8 cellular contexts compared by ENCODE assay signal in genomic region chr1:186155594-186155993, GRCh38.
A peak's percentile ranks its signal among the peaks of the same experiment; 100 is the strongest.
DNase-seq lines count a peak whose midpoint lies in the region; ATAC-seq and TF ChIP-seq lines count a peak whose summit lies in the region.

No MANE protein-coding gene starts in this region.

- H3K4me1 ChIP-seq in BE2C = no peaks in the 10 kb centered on the region
- peaks cover 20% of the 10 kb centered on the region for H3K4me1 ChIP-seq in SJCRH30
- H3K4me1 ChIP-seq in thyroid gland = no peaks in the 10 kb centered on the region

- DNase-seq in BE2C = no peak
- peak in 1 of 2 experiments; percentile 11 for DNase-seq in HL-60 (ENCODE audit: low read depth in 1 of 2, low spot score in 1 of 2)
- DNase-seq in SJCRH30 = peak; percentile 12 to 47
- DNase-seq in fibroblast of villous mesenchyme (ENCODE audit: low read depth) = peak; percentile 61
- DNase-seq in thyroid gland = peak in 1 of 2 donors; percentile 16
- DNase-seq in GF-D8 (lab: John Stamatoyannopoulos, UW) = no peak
- DNase-seq in NCI-H2196 (lab: John Stamatoyannopoulos, UW; ENCODE audit: unreplicated experiment) = no peak

- TF ChIP-seq CTCF in BE2C (IDR thresholded peaks at IDR 0.05; ENCODE audit: low read depth, low read length) = peak; percentile 55
- peak; percentile 31 for TF ChIP-seq CTCF in HL-60 (IDR thresholded peaks at IDR 0.05; ENCODE audit: insufficient read depth, low read length)
- peak; percentile 62 for TF ChIP-seq CTCF in fibroblast of villous mesenchyme (IDR thresholded peaks at IDR 0.05; ENCODE audit: insufficient read depth, low read depth, low read length)
- peak in 5 of 6 experiments; percentile 32 to 74 (median 61) for TF ChIP-seq CTCF in thyroid gland (IDR thresholded peaks at IDR 0.05)

- H3K36me3 ChIP-seq in BE2C (no peaks in the 10 kb centered on the region), SJCRH30 (no peaks in the 10 kb centered on the region), thyroid gland (no peaks in the 10 kb centered on the region)

- H3K9me3 ChIP-seq in BE2C (no peaks in the 10 kb centered on the region), SJCRH30 (replicated peaks) (no peaks in the 10 kb centered on the region), thyroid gland (no peaks in the 10 kb centered on the region)

- no peak overlapping the region for H3K27ac ChIP-seq in HL-60 (replicated peaks)
- H3K27ac ChIP-seq in SJCRH30 = peak overlapping the region; percentile 3; the same call in 1 of the 2 replicates
- no peak overlapping the region for H3K27ac ChIP-seq in thyroid gland

- peak; percentile 84 for ATAC-seq in GM18517 (IDR thresholded peaks at IDR 0.05; ENCODE audit: unreplicated experiment)

- no peak for TF ChIP-seq POLR2A in thyroid gland (IDR thresholded peaks at IDR 0.05)

- intact Hi-C loops in thyroid gland (cut with DNase I) = loop anchor here (5.0 kb wide), 1 partner anchor 57 kb away; no protein-coding TSS in a partner anchor

- WGBS in thyroid gland, 2 donors = 60 to 62% methylated on average over 1 of the region's 1 CpG

- H3K27me3 ChIP-seq in BE2C (no peaks in the 10 kb centered on the region), HL-60 (ENCODE audit: insufficient read depth, poor library complexity, severe bottlenecking) (no peaks in the 10 kb centered on the region), SJCRH30 (no peaks in the 10 kb centered on the region), thyroid gland (no peaks in the 10 kb centered on the region)

- H3K4me3 ChIP-seq in BE2C (ENCODE audit: low read depth, low read length) = no peak overlapping the region
- no peak overlapping the region for H3K4me3 ChIP-seq in HL-60 (replicated peaks; ENCODE audit: insufficient read depth, low read length)
- H3K4me3 ChIP-seq in SJCRH30 = no peak overlapping the region
- no peak overlapping the region for H3K4me3 ChIP-seq in fibroblast of villous mesenchyme (ENCODE audit: low read depth, low read length)
- no peak overlapping the region for H3K4me3 ChIP-seq in thyroid gland (replicated peaks in 1 of 3)

Comparison
In these comparisons a context has a peak if more than half of its experiments do, and no peak if none do; other contexts are left out.
1. DNase-seq: peak in SJCRH30 (2 of 2) and fibroblast of villous mesenchyme (single experiment); none in BE2C (single experiment), GF-D8 (single experiment) and NCI-H2196 (single experiment).
2. Peak in every context shown above with its lines, with median percentiles within 50 percentile points of each other: CTCF ChIP-seq.